ENCODE assay signal across 23 cellular contexts in the genomic region with DNA sequence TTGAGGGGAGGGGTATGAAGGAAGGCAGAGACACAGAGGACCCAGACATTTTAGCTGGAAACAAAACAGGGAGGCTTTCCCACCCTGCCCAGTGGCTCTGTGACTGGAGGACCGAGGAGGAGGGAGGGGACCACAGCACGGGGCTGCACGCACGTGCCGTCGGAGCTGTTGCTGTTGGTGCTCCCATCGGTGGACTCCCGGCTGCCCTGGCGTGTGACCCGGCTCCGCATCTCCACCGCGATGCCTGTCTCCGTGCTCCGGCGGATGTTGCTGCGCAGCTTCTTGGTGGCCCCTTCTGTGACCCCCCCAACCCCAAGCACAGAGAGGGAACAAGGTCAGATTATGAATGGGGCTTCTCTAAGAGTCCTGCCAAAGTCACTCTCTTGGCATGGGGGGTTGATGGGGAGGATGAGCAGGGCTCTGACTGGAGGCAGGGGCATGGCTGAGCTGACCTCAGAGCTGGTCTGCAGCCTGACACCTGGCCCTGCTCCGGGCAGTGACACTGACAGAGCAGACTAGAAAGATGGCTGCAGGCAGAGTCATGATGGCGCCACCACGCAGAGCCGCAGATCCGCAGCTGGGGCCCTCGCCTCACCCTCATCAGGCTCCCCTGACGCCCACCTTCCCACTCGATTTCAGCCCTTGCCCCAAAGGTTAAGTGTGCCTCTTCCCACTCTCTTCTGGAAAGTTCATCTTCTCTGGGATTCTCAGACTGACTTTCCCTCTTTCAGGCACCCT. TPM values are rescaled to one million over a fixed set of nuclear protein-coding genes. Genes with fewer than 3 reads are reported as not detected.
DNase-seq lines count a peak whose midpoint lies in the region; ATAC-seq and TF ChIP-seq lines count a peak whose summit lies in the region.
"Had no signal": no experiment of that assay in that cellular context is flagged by ENCODE, and none has a peak within 500 bp of the region (broad histone marks: within the 10 kb centered on the region; RNA-seq: fewer than 3 reads in every experiment).

No MANE protein-coding gene starts in this region.

- H3K4me1 Mint-ChIP-seq in activated T-helper 17 cell treated with anti-CD3 and anti-CD28 coated beads, Interleukin-2, amount 50 U/mL, for 72 hours = peaks cover 7% of the 10 kb centered on the region

- H3K27me3 ChIP-seq in osteoblast (ENCODE audit: insufficient read depth, low read length) = peaks cover under 1% of the 10 kb centered on the region
- H3K27me3 ChIP-seq: BLaER1 had no signal

- H3K4me2 ChIP-seq in osteoblast (ENCODE audit: insufficient read depth, low read length) = no peak overlapping the region
- H3K4me2 ChIP-seq: KMS-11 had no signal

- H3K4me3 Mint-ChIP-seq in activated T-helper 17 cell treated with anti-CD3 and anti-CD28 coated beads, Interleukin-2, amount 50 U/mL, for 72 hours = no peak overlapping the region
- H3K4me3 Mint-ChIP-seq: CD4-positive, alpha-beta memory T cell had no signal

- no peak for TF ChIP-seq CTCF in osteoblast (IDR thresholded peaks at IDR 0.05; ENCODE audit: extremely low read depth, low read depth, low read length)

- H3K36me3 ChIP-seq in osteoblast (ENCODE audit: insufficient read depth, low read length) = no peaks in the 10 kb centered on the region

- H3K27ac ChIP-seq in epithelial cell of prostate = peak overlapping the region; percentile 73
- H3K27ac ChIP-seq in osteoblast (ENCODE audit: low read depth, low read length) = no peak overlapping the region
- H3K27ac ChIP-seq: 22Rv1, BLaER1, KMS-11 had no signal

- no peaks in the 10 kb centered on the region for H3K36me3 Mint-ChIP-seq in activated T-helper 17 cell treated with anti-CD3 and anti-CD28 coated beads, Interleukin-2, amount 50 U/mL, for 72 hours (ENCODE audit: low read depth)

- H2AFZ ChIP-seq in osteoblast (ENCODE audit: low read length) = no peak overlapping the region

- peak; percentile 21 for DNase-seq in activated CD4-positive, CD25-positive, alpha-beta regulatory T cell treated with anti-CD3 and anti-CD28 coated beads, Interleukin-2, amount 50 U/mL, for 72 hours
- no peak for DNase-seq in epithelial cell of prostate (ENCODE audit: low read depth, low spot score)
- peak; percentile 19 for DNase-seq in osteoblast (ENCODE audit: insufficient read length, low spot score, missing footprints)
- no peak for DNase-seq in DMS79 (lab: John Stamatoyannopoulos, UW)
- DNase-seq in activated CD8-positive, alpha-beta memory T cell treated with anti-CD3 and anti-CD28 coated beads, Interleukin-2, amount 50 U/mL, for 48 hours = no peak
- DNase-seq: ACHN; Caco-2; CD4-positive, alpha-beta memory T cell; MV-4-11; NCI-H1105 treated with DMSO at 0.1 percent for 48 hours; NCI-H1694; NCI-H2081; NCI-H2171; NCI-H524 treated with DMSO at 0.1 percent for 48 hours; NCI-H82 had no signal

- no peak overlapping the region for H3K4me3 ChIP-seq in osteoblast (ENCODE audit: insufficient read depth, low read length)
- H3K4me3 ChIP-seq: BLaER1 had no signal

- peaks cover 3% of the 10 kb centered on the region for H4K20me1 ChIP-seq in osteoblast (ENCODE audit: insufficient read depth, low read length)

- no peaks in the 10 kb centered on the region for H3K27me3 Mint-ChIP-seq in activated T-helper 17 cell treated with anti-CD3 and anti-CD28 coated beads, Interleukin-2, amount 50 U/mL, for 72 hours

- H3K27ac Mint-ChIP-seq in activated T-helper 17 cell treated with anti-CD3 and anti-CD28 coated beads, Interleukin-2, amount 50 U/mL, for 72 hours = peak overlapping the region; percentile 57

- H3K4me1 ChIP-seq in osteoblast (ENCODE audit: insufficient read depth, low read length) = no peaks in the 10 kb centered on the region
- H3K4me1 ChIP-seq: Caco-2 had no signal

- no peaks in the 10 kb centered on the region for H3K9me3 ChIP-seq in osteoblast (ENCODE audit: low read depth, low read length)
- H3K9me3 ChIP-seq: Caco-2 had no signal

- no peaks in the 10 kb centered on the region for H3K79me2 ChIP-seq in osteoblast (ENCODE audit: insufficient read depth, low read length)

- no peaks in the 10 kb centered on the region for H3K9me3 Mint-ChIP-seq in activated T-helper 17 cell treated with anti-CD3 and anti-CD28 coated beads, Interleukin-2, amount 50 U/mL, for 72 hours
- H3K9me3 Mint-ChIP-seq: CD4-positive, alpha-beta memory T cell had no signal

- no peak for ATAC-seq in activated CD4-positive, CD25-positive, alpha-beta regulatory T cell treated with anti-CD3 and anti-CD28 coated beads, Interleukin-2, amount 50 U/mL, for 24 hours
- no peak for ATAC-seq in activated T-helper 17 cell treated with anti-CD3 and anti-CD28 coated beads, Interleukin-2, amount 50 U/mL, for 72 hours (replicated peaks)
- no peak for ATAC-seq in GM18907 (IDR thresholded peaks at IDR 0.05; ENCODE audit: unreplicated experiment)
- ATAC-seq: HCT116, Panc1 had no signal

RNA-seq across cellular contexts. Expression of a gene that starts 29.6 kb away (rescaled TPM):
- 1 to 10 TPM; 3.0 to 4.2 TPM for total RNA-seq in activated T-helper 17 cell treated with anti-CD3 and anti-CD28 coated beads, Interleukin-2, amount 50 U/mL, for 72 hours
- 3.5 and 6.2 TPM in 2 replicates for total RNA-seq in osteoblast

RNA-seq across cellular contexts. Expression of a gene that starts 55.6 kb away (rescaled TPM):
- total RNA-seq in activated T-helper 17 cell treated with anti-CD3 and anti-CD28 coated beads, Interleukin-2, amount 50 U/mL, for 72 hours = 10 to 100 TPM; 61.2 to 65.2 TPM
- 24.2 TPM in 2 replicates for total RNA-seq in osteoblast

Comparison
In these comparisons a context has a peak if more than half of its experiments do, and no peak if none do; other contexts are left out.
1. DNase-seq: peak in activated CD4-positive, CD25-positive, alpha-beta regulatory T cell treated with anti-CD3 and anti-CD28 coated beads, Interleukin-2, amount 50 U/mL, for 72 hours (single experiment) and osteoblast (single experiment); none in epithelial cell of prostate (single experiment), DMS79 (single experiment) and activated CD8-positive, alpha-beta memory T cell treated with anti-CD3 and anti-CD28 coated beads, Interleukin-2, amount 50 U/mL, for 48 hours (single experiment).